Comparison of ENCODE assay signal across 8 cellular contexts in genomic region chr7:5514440-5515035, GRCh38. TPM values are rescaled to one million over a fixed set of nuclear protein-coding genes. Genes with fewer than 3 reads are reported as not detected.
DNase-seq lines count a peak whose midpoint lies in the region; ATAC-seq, FAIRE-seq and TF ChIP-seq lines count a peak whose summit lies in the region.

No MANE protein-coding gene starts in this region.

- no peak for FAIRE-seq in pancreas (lab: Jason Lieb, UNC)

- TF ChIP-seq CTCF in RWPE1 (conservative IDR thresholded peaks at IDR 0.05; ENCODE audit: low read depth) (no peak), pancreas (IDR thresholded peaks at IDR 0.05) (no peak)

- H3K36me3 ChIP-seq in esophagus (ENCODE audit: control insufficient read depth in 2 of 2, insufficient read depth in 2 of 2, low read length in 1 of 2) = no peaks in the 10 kb centered on the region
- no peaks in the 10 kb centered on the region for H3K36me3 ChIP-seq in pancreas

- H3K27me3 ChIP-seq in esophagus (ENCODE audit: control insufficient read depth in 1 of 2, insufficient read depth in 2 of 2, low read length in 2 of 2) = no peaks in the 10 kb centered on the region
- no peaks in the 10 kb centered on the region for H3K27me3 ChIP-seq in pancreas

- H3K9me3 ChIP-seq in esophagus (ENCODE audit: control insufficient read depth in 2 of 2, insufficient read depth in 1 of 2, low read depth in 1 of 2, low read length in 1 of 2) = no peaks in the 10 kb centered on the region
- no peaks in the 10 kb centered on the region for H3K9me3 ChIP-seq in pancreas

- H3K4me3 ChIP-seq in esophagus (ENCODE audit: low read depth in 1 of 2, low read length in 2 of 2) (peak overlapping the region; percentile 77 to 78), pancreas (peak overlapping the region; percentile 65 to 92 (median 84))

- ATAC-seq in pancreas (peak in 2 of 4 donors; percentile 8 to 23), GM21447 (IDR thresholded peaks at IDR 0.05; ENCODE audit: unreplicated experiment) (no peak)

- H3K27ac ChIP-seq in RWPE1 (peak overlapping the region; percentile 99), esophagus (ENCODE audit: low read depth in 2 of 2, low read length in 1 of 2) (peak overlapping the region; percentile 97 to 100), pancreas (peak overlapping the region; percentile 78 to 99 (median 92)), substantia nigra (ENCODE audit: low read depth, low read length, poor library complexity, severe bottlenecking) (no peak overlapping the region)

- H3K4me1 ChIP-seq in esophagus (ENCODE audit: control insufficient read depth in 2 of 2, insufficient read depth in 2 of 2, low read length in 1 of 2) (no peaks in the 10 kb centered on the region), pancreas (peaks cover 0 to 16% (median 0%) of the 10 kb centered on the region in 3 donors)

- WGBS in esophagus, 2 donors = 64% methylated on average over 15 of the region's 15 CpGs
- 46 to 54% methylated on average over 15 of the region's 15 CpGs for WGBS in pancreas, 2 donors

- POLR2A ChIA-PET in RWPE1 (lab: Yijun Ruan, JAX; ENCODE audit: low non-redundant PET) = no interaction called here

- CTCF ChIA-PET in RWPE1 (lab: Yijun Ruan, JAX) = no interaction called here

- intact Hi-C loops in pancreas (cut with DNase I) = no loop called here

- DNase-seq in EH (ENCODE audit: low read depth) (peak; percentile 67), RWPE1 (ENCODE audit: low spot score) (no peak), pancreas (no peak), substantia nigra (lab: John Stamatoyannopoulos, UW) (no peak), NCI-H748 treated with DMSO at 0.1 percent for 48 hours (lab: John Stamatoyannopoulos, UW) (no peak)
- no peak for DNase-seq in stimulated activated naive CD4-positive, alpha-beta T cell treated with Interleukin-2 at 50 U/mL for 16 hours (lab: John Stamatoyannopoulos, UW)

RNA-seq across cellular contexts. Expression of gene FBXL18, which starts 0.9 kb away (rescaled TPM):
- polyA plus RNA-seq in esophagus (1 to 10 TPM; 1.5 to 2.2 TPM), pancreas (1 to 10 TPM; 2.1 to 3.0 TPM)
- total RNA-seq in pancreas = 1 to 10 TPM; 3.7 to 6.8 (median 4.2) TPM

RNA-seq across cellular contexts. Expression of gene ACTB, which starts 15.9 kb away (rescaled TPM):
- polyA plus RNA-seq in esophagus = 1,000 to 10,000 TPM; 4,389 to 8,231 TPM
- 1,000 to 10,000 TPM in 2 of 6 donors, 100 to 1,000 TPM in 4; 444 to 1,539 (median 804) TPM for total RNA-seq in pancreas
- polyA plus RNA-seq in pancreas = 1,000 to 10,000 TPM in 1 of 2 donors, 100 to 1,000 TPM in 1; 897 to 2,761 TPM
